9 cellular contexts compared by ENCODE assay signal in the genomic region with DNA sequence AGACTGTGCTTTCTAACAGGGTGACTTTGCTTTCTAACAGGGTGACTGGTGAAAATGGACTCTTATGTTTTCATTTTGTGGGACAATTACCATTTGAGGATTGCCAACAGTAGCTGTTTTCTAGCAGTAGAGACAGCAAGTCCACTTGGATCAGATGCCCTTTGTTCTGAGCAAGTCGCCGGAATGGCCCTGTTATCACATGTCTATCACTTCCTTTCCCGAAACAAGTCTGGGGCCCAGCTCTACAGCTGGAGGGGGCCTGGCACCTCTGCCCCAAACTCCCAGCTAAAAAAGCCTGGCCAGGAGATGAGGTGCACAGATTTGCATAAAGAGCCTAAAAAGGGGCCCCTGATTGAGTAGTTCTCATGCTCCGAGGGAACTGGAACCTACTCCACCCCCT. TPM values are rescaled to one million over a fixed set of nuclear protein-coding genes. Genes with fewer than 3 reads are reported as not detected.
A peak's percentile ranks its signal among the peaks of the same experiment; 100 is the strongest.
DNase-seq lines count a peak whose midpoint lies in the region; ATAC-seq, FAIRE-seq and TF ChIP-seq lines count a peak whose summit lies in the region.
"Had no signal": no experiment of that assay in that cellular context is flagged by ENCODE, and none has a peak within 500 bp of the region (broad histone marks: within the 10 kb centered on the region; RNA-seq: fewer than 3 reads in every experiment).

No MANE protein-coding gene starts in this region.

- DNase-seq in left ventricle myocardium inferior (no peak), left ventricle myocardium superior (no peak), astrocyte (ENCODE audit: low read depth) (no peak), lung (ENCODE audit: low spot score) (no peak), lower leg skin (ENCODE audit: low spot score in 2 of 2) (no peak), BE2C (no peak), CD14-positive monocyte (ENCODE audit: low spot score) (no peak)
- DNase-seq: GF-D8 had no signal

- H3K9me3 Mint-ChIP-seq in astrocyte (ENCODE audit: unreplicated experiment), result peaks cover 3% of the 10 kb centered on the region
- H3K9me3 Mint-ChIP-seq in CD14-positive monocyte, result peaks cover 0 to 12% (median 2%) of the 10 kb centered on the region in 7 donors

- no peaks in the 10 kb centered on the region for H3K27me3 Mint-ChIP-seq in astrocyte (ENCODE audit: low read depth, unreplicated experiment)
- peaks cover 0 to 1% (median 0%) of the 10 kb centered on the region in 3 donors for H3K27me3 Mint-ChIP-seq in CD14-positive monocyte (ENCODE audit: low read depth in 3 of 3)

- H3K4me3 Mint-ChIP-seq in astrocyte (ENCODE audit: unreplicated experiment) (no peak overlapping the region), CD14-positive monocyte (no peak overlapping the region)

- H3K4me1 Mint-ChIP-seq in astrocyte (ENCODE audit: low read depth, unreplicated experiment) (peaks cover 51% of the 10 kb centered on the region), CD14-positive monocyte (peaks cover 23% of the 10 kb centered on the region)

- H3K4me3 ChIP-seq in left ventricle myocardium inferior (no peak overlapping the region), astrocyte (ENCODE audit: insufficient read depth, low read depth, low read length) (no peak overlapping the region), lung (no peak overlapping the region), urinary bladder (ENCODE audit: low read depth, low read length) (no peak overlapping the region), lower leg skin (ENCODE audit: low read depth, poor library complexity, severe bottlenecking) (no peak overlapping the region), BE2C (ENCODE audit: low read depth, low read length) (no peak overlapping the region)

- TF ChIP-seq POLR2A in lower leg skin (IDR thresholded peaks at IDR 0.05), result no peak

- FAIRE-seq in astrocyte (lab: Jason Lieb, UNC), result no peak

- 73 to 91% methylated on average over 4 of the region's 4 CpGs for WGBS in lung, 2 donors
- 90% methylated on average over 4 of the region's 4 CpGs for WGBS in urinary bladder
- WGBS in lower leg skin, 2 donors, result 82 to 98% methylated on average over 4 of the region's 4 CpGs

- H3K36me3 ChIP-seq in left ventricle myocardium inferior, result no peaks in the 10 kb centered on the region
- no peaks in the 10 kb centered on the region for H3K36me3 ChIP-seq in astrocyte (ENCODE audit: insufficient read depth, low read length)
- H3K36me3 ChIP-seq in lung (ENCODE audit: control insufficient read depth in 2 of 2, insufficient read depth in 2 of 2, low read length in 2 of 2), result no peaks in the 10 kb centered on the region
- no peaks in the 10 kb centered on the region for H3K36me3 ChIP-seq in urinary bladder (ENCODE audit: insufficient read depth)
- no peaks in the 10 kb centered on the region for H3K36me3 ChIP-seq in BE2C

- peak overlapping the region; percentile 88 for H3K27ac ChIP-seq in left ventricle myocardium inferior (replicated peaks)
- no peak overlapping the region for H3K27ac ChIP-seq in astrocyte (ENCODE audit: low read depth, low read length)
- H3K27ac ChIP-seq in lung (ENCODE audit: low read depth in 1 of 2, low read length in 1 of 2), result peak overlapping the region; percentile 66 to 67
- H3K27ac ChIP-seq in urinary bladder (ENCODE audit: low read depth), result peak overlapping the region; percentile 14

- no peak overlapping the region for H2AFZ ChIP-seq in astrocyte (ENCODE audit: low read depth, low read length)

- H3K36me3 Mint-ChIP-seq in astrocyte (ENCODE audit: low read depth, unreplicated experiment), result peaks cover 12% of the 10 kb centered on the region
- no peaks in the 10 kb centered on the region for H3K36me3 Mint-ChIP-seq in CD14-positive monocyte

- H3K9ac ChIP-seq in astrocyte (ENCODE audit: low read length), result no peak overlapping the region

- H3K79me2 ChIP-seq in astrocyte (ENCODE audit: insufficient read depth, low read length), result no peaks in the 10 kb centered on the region

- intact Hi-C loops in left ventricle myocardium inferior (cut with micrococcal nuclease), result no loop called here
- intact Hi-C loops in left ventricle myocardium superior (cut with micrococcal nuclease), result no loop called here
- intact Hi-C loops in lower leg skin (cut with DNase I; ENCODE audit: low total_unique reads), result no loop called here
- intact Hi-C loops in CD14-positive monocyte (cut with micrococcal nuclease), result no loop called here

- no peak for TF ChIP-seq CTCF in left ventricle myocardium inferior (IDR thresholded peaks at IDR 0.05; ENCODE audit: borderline replicate concordance)
- no peak for TF ChIP-seq CTCF in astrocyte (IDR thresholded peaks at IDR 0.05; ENCODE audit: insufficient read depth, low read depth, low read length)
- TF ChIP-seq CTCF in lung (IDR thresholded peaks at IDR 0.05; ENCODE audit: control extremely low read depth, extremely low read depth), result no peak
- no peak for TF ChIP-seq CTCF in lower leg skin (IDR thresholded peaks at IDR 0.05)
- no peak for TF ChIP-seq CTCF in BE2C (IDR thresholded peaks at IDR 0.05; ENCODE audit: low read depth, low read length)
- no peak for TF ChIP-seq CTCF in CD14-positive monocyte (IDR thresholded peaks at IDR 0.05)

- H3K27me3 ChIP-seq in left ventricle myocardium inferior (ENCODE audit: low read depth), result no peaks in the 10 kb centered on the region
- H3K27me3 ChIP-seq in astrocyte (ENCODE audit: insufficient read depth, low read length), result no peaks in the 10 kb centered on the region
- no peaks in the 10 kb centered on the region for H3K27me3 ChIP-seq in lung (ENCODE audit: control insufficient read depth, insufficient read depth)
- 0 out of 2 replicates have a peak, but pooled peaks cover 3% of the 10 kb centered on the region for H3K27me3 ChIP-seq in BE2C

- H3K9me3 ChIP-seq in left ventricle myocardium inferior (replicated peaks), result no peaks in the 10 kb centered on the region
- no peaks in the 10 kb centered on the region for H3K9me3 ChIP-seq in astrocyte (ENCODE audit: insufficient read depth, low read depth, low read length)
- H3K9me3 ChIP-seq in lung (ENCODE audit: control insufficient read depth in 2 of 2, insufficient read depth in 1 of 2, low read length in 1 of 2), result no peaks in the 10 kb centered on the region
- H3K9me3 ChIP-seq in BE2C, result no peaks in the 10 kb centered on the region

- ATAC-seq in left ventricle myocardium superior, result no peak
- ATAC-seq in lung (ENCODE audit: insufficient read depth, low FRiP score), result no peak

- no peaks in the 10 kb centered on the region for H4K20me1 ChIP-seq in astrocyte (ENCODE audit: insufficient read depth, low read length)

- H3K27ac Mint-ChIP-seq in astrocyte (ENCODE audit: unreplicated experiment), result no peak overlapping the region
- H3K27ac Mint-ChIP-seq in CD14-positive monocyte, result peak overlapping the region in 2 of 7 donors; percentile 25 to 79

- peak overlapping the region; percentile 44 for H3K4me2 ChIP-seq in astrocyte (ENCODE audit: low read length)

- H3K4me1 ChIP-seq in left ventricle myocardium inferior (peaks cover 72% of the 10 kb centered on the region), astrocyte (ENCODE audit: insufficient read depth, low read length) (peaks cover 31% of the 10 kb centered on the region), lung (ENCODE audit: control insufficient read depth in 2 of 2, insufficient read depth in 2 of 2, low read length in 2 of 2) (peaks cover 26 to 35% of the 10 kb centered on the region in 2 donors), urinary bladder (ENCODE audit: insufficient read depth) (no peaks in the 10 kb centered on the region), BE2C (no peaks in the 10 kb centered on the region)

RNA-seq across cellular contexts. Expression of gene THBS1, which starts 44.6 kb away (rescaled TPM):
- total RNA-seq in left ventricle myocardium inferior (47.4 TPM), left ventricle myocardium superior (29.5 TPM), astrocyte (720 and 820 TPM in 2 replicates), lung (100 to 1,000 TPM; 174 to 477 TPM), urinary bladder (462 TPM), lower leg skin (100 to 1,000 TPM in 2 of 4 donors, 10 to 100 TPM in 2; 84.7 to 158 (median 103) TPM)
- polyA plus RNA-seq in lung (100 to 1,000 TPM in 1 of 2 donors, 10 to 100 TPM in 1; 35.3 to 544 TPM), urinary bladder (244 TPM), CD14-positive monocyte (10 to 100 TPM in 1 of 2 donors, under 1 TPM in 1; 0.52 to 55.4 TPM)
- polyA plus RNA-seq in BE2C (2012; ENCODE audit: insufficient read depth, insufficient read length, low read depth), result 0.90 TPM
